ENCODE assay signal across 8 cellular contexts in the genomic region with DNA sequence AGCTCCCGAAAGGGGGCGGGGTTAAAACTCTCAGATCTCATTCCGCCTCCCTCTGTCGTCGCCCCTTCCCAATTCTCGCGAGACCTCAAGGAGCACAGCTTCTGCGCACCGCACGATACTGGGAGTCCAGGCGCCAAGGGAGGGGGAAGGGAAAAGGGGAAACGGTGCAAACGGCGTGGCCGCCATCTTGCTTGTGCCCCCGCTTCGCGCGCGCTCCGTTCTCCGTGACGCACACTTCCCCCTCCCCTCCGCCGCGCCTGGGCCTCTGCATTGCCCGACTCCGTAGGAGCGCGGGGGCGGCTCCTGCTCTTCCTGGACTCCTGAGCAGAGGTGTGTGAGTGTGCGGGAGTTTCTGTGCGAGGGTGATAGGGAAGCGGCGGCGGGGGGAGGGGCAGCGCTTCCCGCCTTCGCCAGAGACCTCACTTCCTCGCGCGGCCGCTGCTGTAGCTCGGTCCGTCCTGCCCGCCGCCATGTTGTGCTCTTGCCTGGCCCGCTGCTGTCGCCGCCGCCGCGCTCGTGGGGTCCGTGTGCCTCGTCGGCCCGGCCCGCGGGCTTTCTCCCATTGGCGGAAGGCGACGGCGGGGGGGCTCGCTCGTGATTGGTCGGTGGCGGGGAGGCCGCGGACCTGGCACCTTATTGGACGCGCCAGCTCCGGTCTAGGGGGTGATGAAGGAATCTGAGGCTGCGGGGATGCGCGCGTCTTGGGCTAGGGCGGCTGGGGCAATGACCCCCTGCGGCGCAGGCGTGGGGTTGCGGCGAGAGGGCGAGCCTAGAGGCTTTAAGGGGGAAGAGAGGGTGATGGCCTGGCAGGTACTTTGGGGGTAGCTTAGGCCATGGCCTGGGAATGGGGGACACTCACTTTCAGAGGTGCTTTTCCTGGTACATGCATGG. TPM values are rescaled to one million over a fixed set of nuclear protein-coding genes. Genes with fewer than 3 reads are reported as not detected.
DNase-seq lines count a peak whose midpoint lies in the region; ATAC-seq, FAIRE-seq and TF ChIP-seq lines count a peak whose summit lies in the region.

A gene (plus strand): TSS at position 167 of the 891 bp plus-strand sequence. CDS start 47,140 bp downstream, outside the sequence.

- 2% methylated on average over 40 of the region's 84 CpGs for WGBS in mammary epithelial cell (ENCODE audit: low coverage, missing lambda C conversion rate)
- 0 to 1% (median 0%) methylated on average over 61 to 84 of the region's 84 CpGs for WGBS in small intestine, 3 donors

- H3K9me3 ChIP-seq in WERI-Rb-1 (ENCODE audit: severe bottlenecking), result no peaks in the 10 kb centered on the region
- no peaks in the 10 kb centered on the region for H3K9me3 ChIP-seq in mammary epithelial cell (replicated peaks; ENCODE audit: insufficient read depth, low read length)
- H3K9me3 ChIP-seq in iPS-20b (ENCODE audit: insufficient read depth, low read depth, low read length), result no peaks in the 10 kb centered on the region
- no peaks in the 10 kb centered on the region for H3K9me3 ChIP-seq in small intestine (ENCODE audit: control insufficient read depth, low read depth)

- H3K9ac ChIP-seq in mammary epithelial cell (ENCODE audit: insufficient read depth, low read length), result peak within 1 kb of the TSS; percentile 89
- H3K9ac ChIP-seq in iPS-20b (ENCODE audit: low read depth, low read length), result peak within 1 kb of the TSS; percentile 98

- H3K27me3 ChIP-seq in ACC112 (ENCODE audit: insufficient read depth, low read length) (no peaks in the 10 kb centered on the region), WERI-Rb-1 (ENCODE audit: insufficient read depth, low read depth, severe bottlenecking) (no peaks in the 10 kb centered on the region), mammary epithelial cell (ENCODE audit: insufficient read depth, low read length) (no peaks in the 10 kb centered on the region), iPS-20b (ENCODE audit: insufficient read depth, low read length) (no peaks in the 10 kb centered on the region), small intestine (ENCODE audit: control insufficient read depth in 2 of 2, insufficient read depth in 2 of 2, low read length in 2 of 2) (no peaks in the 10 kb centered on the region)

- H3K27ac ChIP-seq in ACC112 (ENCODE audit: low read depth, low read length) (peak within 1 kb of the TSS; percentile 96), WERI-Rb-1 (peak within 1 kb of the TSS; percentile 97), mammary epithelial cell (ENCODE audit: insufficient read depth, low read depth, low read length) (peak within 1 kb of the TSS; percentile 90), iPS-20b (ENCODE audit: low read length) (peak within 1 kb of the TSS; percentile 97), small intestine (ENCODE audit: low read depth in 1 of 2, low read length in 1 of 2) (peak within 1 kb of the TSS; percentile 88 to 96)

- DNase-seq in NCI-H2227 (lab: John Stamatoyannopoulos, UW; ENCODE audit: unreplicated experiment) (peak; percentile 100), WERI-Rb-1 (peak; percentile 96), mammary epithelial cell (peak; percentile 96), small intestine (peak; percentile 100)

- H3K79me2 ChIP-seq in ACC112 (ENCODE audit: control insufficient read depth, insufficient read depth, low read length, unreplicated experiment), result peaks cover 65% of the 10 kb centered on the region
- H3K79me2 ChIP-seq in mammary epithelial cell (ENCODE audit: insufficient read depth, low read length), result peaks cover 71% of the 10 kb centered on the region

- ATAC-seq in GM18870 (IDR thresholded peaks at IDR 0.05; ENCODE audit: unreplicated experiment), result peak; percentile 64
- ATAC-seq in HG03135 (IDR thresholded peaks at IDR 0.05; ENCODE audit: unreplicated experiment), result peak; percentile 74

- CTCF ChIA-PET in mammary epithelial cell (lab: Charles Lee; ENCODE audit: low non-redundant PET), result interaction anchor here (0.5 to 0.7 kb wide), 4 partner anchors 66 to 548 kb away, joined by 3 to 19 read pairs (median 4); no protein-coding TSS in a partner anchor

- dilution Hi-C loops in mammary epithelial cell (cut with HindIII; ENCODE audit: low sequenced_read_pairs), result no loop called here

- H4K20me1 ChIP-seq in mammary epithelial cell (ENCODE audit: insufficient read depth, low read length), result no peaks in the 10 kb centered on the region

- intact Hi-C loops in mammary epithelial cell (cut with micrococcal nuclease), result loop anchor here (1.0 to 10.0 kb wide), 4 partner anchors 20 to 153 kb away; no protein-coding TSS in a partner anchor

- H2AFZ ChIP-seq in ACC112 (ENCODE audit: low read length, unreplicated experiment), result peak within 1 kb of the TSS; percentile 92
- peak within 1 kb of the TSS; percentile 82 for H2AFZ ChIP-seq in mammary epithelial cell (ENCODE audit: low read depth, low read length)

- TF ChIP-seq CTCF in WERI-Rb-1 (IDR thresholded peaks at IDR 0.05; ENCODE audit: low read depth, low read length) (no peak), mammary epithelial cell (conservative IDR thresholded peaks at IDR 0.05 in 1 of 2, IDR thresholded peaks at IDR 0.05 in 1 of 2; ENCODE audit: extremely low read depth in 1 of 2, insufficient read depth in 1 of 2, low read depth in 1 of 2, low read length in 2 of 2) (no peak)

- H3K4me3 ChIP-seq in ACC112 (ENCODE audit: low read depth, low read length) (peak within 1 kb of the TSS; percentile 97), WERI-Rb-1 (ENCODE audit: low read depth, low read length) (peak within 1 kb of the TSS; percentile 63), mammary epithelial cell (replicated peaks in 1 of 3; ENCODE audit: insufficient read depth in 1 of 3, low read depth in 2 of 3, low read length in 3 of 3) (peak within 1 kb of the TSS; percentile 49 to 77 (median 73)), iPS-20b (ENCODE audit: low read length) (peak within 1 kb of the TSS; percentile 81), small intestine (ENCODE audit: low read depth in 1 of 2, low read length in 2 of 2) (peak within 1 kb of the TSS; percentile 63 to 66)

- peaks cover 30% of the 10 kb centered on the region for H3K4me1 ChIP-seq in ACC112 (ENCODE audit: control insufficient read depth, insufficient read depth, low read length, unreplicated experiment)
- H3K4me1 ChIP-seq in mammary epithelial cell (ENCODE audit: insufficient read depth, low read length), result peaks cover 13% of the 10 kb centered on the region
- H3K4me1 ChIP-seq in iPS-20b (ENCODE audit: insufficient read depth, low read length), result peaks cover 21% of the 10 kb centered on the region
- peaks cover 8 to 11% of the 10 kb centered on the region in 2 donors for H3K4me1 ChIP-seq in small intestine (ENCODE audit: control insufficient read depth in 2 of 2, insufficient read depth in 1 of 2, low read depth in 1 of 2, low read length in 1 of 2)

- in situ Hi-C loops in mammary epithelial cell (cut with MboI; ENCODE audit: low sequenced_read_pairs in 2 of 2), result no loop called here

- H3K4me2 ChIP-seq in mammary epithelial cell (ENCODE audit: insufficient read depth, low read depth, low read length), result peak within 1 kb of the TSS; percentile 88

- no TSS peak for BruUV-seq in mammary epithelial cell (replicated peaks; lab: Mats Ljungman, UMichigan)

- peaks cover 2% of the 10 kb centered on the region for H3K36me3 ChIP-seq in ACC112 (ENCODE audit: insufficient read depth, low read length)
- H3K36me3 ChIP-seq in WERI-Rb-1, result peaks cover 10% of the 10 kb centered on the region
- no peaks in the 10 kb centered on the region for H3K36me3 ChIP-seq in mammary epithelial cell (ENCODE audit: insufficient read depth, low read length)
- H3K36me3 ChIP-seq in iPS-20b (ENCODE audit: insufficient read depth, low read depth, low read length), result peaks cover 8% of the 10 kb centered on the region; the same call in 1 of the 2 replicates
- H3K36me3 ChIP-seq in small intestine (ENCODE audit: control insufficient read depth in 2 of 2, insufficient read depth in 2 of 2, low read length in 2 of 2), result peaks cover 0 to 1% of the 10 kb centered on the region in 2 donors

- no peak for FAIRE-seq in small intestine (lab: Jason Lieb, UNC)

RNA-seq across cellular contexts. Expression of the gene that starts here (rescaled TPM):
- total RNA-seq in mammary epithelial cell, result 10 to 100 TPM; 32.0 to 48.7 TPM
- polyA plus RNA-seq in mammary epithelial cell (57.0 TPM), small intestine (10 to 100 TPM; 35.7 to 49.2 (median 35.9) TPM)
- polyA minus RNA-seq in mammary epithelial cell, result 26.7 TPM

Comparison
In these comparisons a context has a peak if more than half of its experiments do, and no peak if none do; other contexts are left out.
1. Peak in every context shown above with its lines: DNase-seq, ATAC-seq, H3K4me3 ChIP-seq and H3K27ac ChIP-seq.